In the genomic region with DNA sequence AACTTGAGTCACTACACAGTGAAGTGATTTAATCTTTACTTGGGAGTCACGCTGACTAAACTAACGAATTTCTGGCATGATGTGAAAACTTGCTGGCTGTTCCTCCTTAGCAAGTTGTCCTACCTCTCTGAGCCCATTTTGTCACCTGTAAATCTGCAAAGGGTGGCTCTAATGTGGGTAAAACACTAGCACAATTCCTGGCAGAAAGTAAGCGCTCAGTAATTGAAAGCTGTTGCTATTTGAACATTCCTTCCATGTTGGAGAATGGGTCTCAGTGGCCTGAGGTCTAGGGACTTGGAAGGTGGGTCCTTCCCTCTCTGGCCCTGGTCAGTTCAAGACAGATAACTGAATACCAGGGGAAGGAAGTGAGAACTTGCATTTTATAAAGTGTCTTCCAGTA, we compare ENCODE assay signal across 16 cellular contexts.
DNase-seq lines count a peak whose midpoint lies in the region; ATAC-seq, FAIRE-seq and TF ChIP-seq lines count a peak whose summit lies in the region.
"Had no signal": no experiment of that assay in that cellular context is flagged by ENCODE, and none has a peak within 500 bp of the region (broad histone marks: within the 10 kb centered on the region; RNA-seq: fewer than 3 reads in every experiment).

No MANE protein-coding gene starts in this region.

- FAIRE-seq in D721Med (lab: Jason Lieb, UNC) = peak; percentile 64
- FAIRE-seq: GM18507, H54 had no signal

- no peak for DNase-seq in D721Med (ENCODE audit: insufficient read length, low spot score)
- no peak for DNase-seq in left lobe of liver (ENCODE audit: low spot score)
- no peak for DNase-seq in right lobe of liver
- no peak for DNase-seq in activated CD4-positive, alpha-beta T cell treated with anti-CD3 and anti-CD28 coated beads, Interleukin-2, amount 50 U/mL, for 1 hour
- DNase-seq in NCI-H526 treated with DMSO at 0.1 percent for 48 hours (lab: John Stamatoyannopoulos, UW) = no peak
- DNase-seq: CD4-positive, alpha-beta T cell; CD8-positive, alpha-beta memory T cell; DMS53; DMS79 treated with DMSO at 0.1 percent for 48 hours; GF-D8; GOT3; HFFc6 had no signal

- no peaks in the 10 kb centered on the region for H3K36me3 ChIP-seq in right lobe of liver
- H3K36me3 ChIP-seq: HAP-1 had no signal

- TF ChIP-seq POLR2A in right lobe of liver (IDR thresholded peaks at IDR 0.05) = no peak

- no peaks in the 10 kb centered on the region for H3K9me3 ChIP-seq in right lobe of liver
- H3K9me3 ChIP-seq: HAP-1 had no signal

- ATAC-seq in left lobe of liver (peak; percentile 42), right lobe of liver (peak in 3 of 4 donors; percentile 33 to 53 (median 43)), GM21717 (IDR thresholded peaks at IDR 0.05; ENCODE audit: unreplicated experiment) (no peak)

- peak overlapping the region in 2 of 3 donors; percentile 67 to 85 for H3K27ac ChIP-seq in right lobe of liver

- TF ChIP-seq CTCF in D721Med (IDR thresholded peaks at IDR 0.05; ENCODE audit: insufficient read depth, missing control alignments) (no peak), right lobe of liver (IDR thresholded peaks at IDR 0.05) (no peak)

- 38% methylated on average over 3 of the region's 3 CpGs for WGBS in right lobe of liver (ENCODE audit: insufficient coverage, low coverage, low lambda C conversion rate, missing lambda C conversion rate)

- no peaks in the 10 kb centered on the region for H3K27me3 ChIP-seq in right lobe of liver

- intact Hi-C loops in right lobe of liver (cut with DNase I) = no loop called here

- H3K4me3 ChIP-seq in right lobe of liver = no peak overlapping the region
- H3K4me3 ChIP-seq: HAP-1 had no signal

- peaks cover 0 to 19% (median 7%) of the 10 kb centered on the region in 4 donors for H3K4me1 ChIP-seq in right lobe of liver
- H3K4me1 ChIP-seq: HAP-1 had no signal
